Comparison of ENCODE assay signal across 8 cellular contexts in genomic region chr6:95431637-95432228, GRCh38.
DNase-seq lines count a peak whose midpoint lies in the region; ATAC-seq and TF ChIP-seq lines count a peak whose summit lies in the region.

No MANE protein-coding gene starts in this region.

- no peak overlapping the region for H3K27ac ChIP-seq in C4-2B

- ATAC-seq in GM18498 (IDR thresholded peaks at IDR 0.05; ENCODE audit: unreplicated experiment) (peak; percentile 73), GM21825 (IDR thresholded peaks at IDR 0.05; ENCODE audit: unreplicated experiment) (no peak)

- peak; percentile 78 for TF ChIP-seq CTCF in C4-2B (conservative IDR thresholded peaks at IDR 0.05)

- peak; percentile 2 for DNase-seq in LHCN-M2 (ENCODE audit: low read depth)
- peak; percentile 47 for DNase-seq in SK-N-DZ (ENCODE audit: low spot score)
- peak; percentile 65 for DNase-seq in dermis blood vessel endothelial cell
- peak; percentile 42 for DNase-seq in middle frontal gyrus (ENCODE audit: extremely low spot score, low spot score)
- DNase-seq in C1 segment of cervical spinal cord (lab: John Stamatoyannopoulos, UW), result no peak

Comparison
In these comparisons a context has a peak if more than half of its experiments do, and no peak if none do; other contexts are left out.
1. DNase-seq: peak in LHCN-M2 (single experiment), SK-N-DZ (single experiment), dermis blood vessel endothelial cell (single experiment) and middle frontal gyrus (single experiment); none in C1 segment of cervical spinal cord (0 of 14).